Comparison of ENCODE assay signal across 7 cellular contexts in the genomic region with DNA sequence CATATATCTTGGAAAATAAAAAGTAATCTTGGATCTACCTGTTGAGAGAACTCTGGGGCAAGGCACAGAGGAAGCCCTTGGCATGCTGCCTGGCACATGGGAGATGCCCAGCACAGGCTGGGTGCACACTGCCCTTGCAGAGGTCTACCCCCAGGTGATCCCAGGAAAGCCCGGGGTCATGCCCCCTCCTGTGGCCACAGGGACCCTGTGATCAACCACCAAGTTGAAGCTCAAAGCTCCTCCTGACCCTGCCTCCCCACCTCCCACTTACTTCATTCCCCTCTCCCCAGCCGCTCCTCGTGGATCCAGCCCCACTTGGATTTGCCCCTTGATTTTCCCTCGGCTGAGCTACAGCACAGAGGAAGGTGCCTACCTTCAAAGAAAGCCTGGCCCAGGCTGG.
"Had no signal": no experiment of that assay in that cellular context is flagged by ENCODE, and none has a peak within 500 bp of the region (broad histone marks: within the 10 kb centered on the region; RNA-seq: fewer than 3 reads in every experiment).

No MANE protein-coding gene starts in this region.

- H3K36me3 Mint-ChIP-seq: IgD-negative memory B cell had no signal

- H3K27ac ChIP-seq: GM23248, HL-60 had no signal

- DNase-seq: GM23248, H9, HCEC 1CT, KBM-7 had no signal

- H3K4me3 ChIP-seq: GM23248 had no signal

- H3K27ac Mint-ChIP-seq: H9 had no signal

- ATAC-seq: HepG2 had no signal

- H3K9ac ChIP-seq: GM23248 had no signal

- H2AFZ ChIP-seq: GM23248 had no signal

- H3K4me3 Mint-ChIP-seq: H9, IgD-negative memory B cell had no signal

- H3K4me1 Mint-ChIP-seq: IgD-negative memory B cell had no signal

- H3K9me3 Mint-ChIP-seq: H9, IgD-negative memory B cell had no signal
